In genomic region chr2:237222683-237223082, GRCh38 we compare ENCODE assay signal across 1 cellular context.
TF ChIP-seq lines count a peak whose summit lies in the region.

No MANE protein-coding gene starts in this region.

TF ChIP-seq in IMR-90, 13 proteins besides CTCF, POLR2A, EP300 and RAD21:
- TF ChIP-seq RCOR1 (IDR thresholded peaks at IDR 0.05; ENCODE audit: insufficient replicate concordance, low read length) (no peak), MXI1 (IDR thresholded peaks at IDR 0.05; ENCODE audit: borderline replicate concordance, low read depth, low read length) (no peak)
- TF ChIP-seq, protein P1, sequence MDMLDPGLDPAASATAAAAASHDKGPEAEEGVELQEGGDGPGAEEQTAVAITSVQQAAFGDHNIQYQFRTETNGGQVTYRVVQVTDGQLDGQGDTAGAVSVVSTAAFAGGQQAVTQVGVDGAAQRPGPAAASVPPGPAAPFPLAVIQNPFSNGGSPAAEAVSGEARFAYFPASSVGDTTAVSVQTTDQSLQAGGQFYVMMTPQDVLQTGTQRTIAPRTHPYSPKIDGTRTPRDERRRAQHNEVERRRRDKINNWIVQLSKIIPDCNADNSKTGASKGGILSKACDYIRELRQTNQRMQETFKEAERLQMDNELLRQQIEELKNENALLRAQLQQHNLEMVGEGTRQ (IDR thresholded peaks at IDR 0.05; ENCODE audit: low read depth, low read length): no peak
